ENCODE assay signal across 28 cellular contexts in genomic region chr11:112377946-112378345, GRCh38.
"Had no signal": no experiment of that assay in that cellular context is flagged by ENCODE, and none has a peak within 500 bp of the region (broad histone marks: within the 10 kb centered on the region; RNA-seq: fewer than 3 reads in every experiment).

No MANE protein-coding gene starts in this region.

- DNase-seq: activated CD4-positive, alpha-beta T cell treated with anti-CD3 and anti-CD28 coated beads, Interleukin-2, amount 10 ng/mL, durations not matched to agents 24 days and 14 days; activated CD4-positive, alpha-beta T cell treated with anti-CD3 and anti-CD28 coated beads, Interleukin-2, amount 50 U/mL, for 4 hours; activated CD8-positive, alpha-beta T cell treated with anti-CD3 and anti-CD28 coated beads for 36 hours; activated effector memory CD4-positive, alpha-beta T cell treated with anti-CD3 and anti-CD28 coated beads, Interleukin-2, amount 50 U/mL, for 16 hours; activated naive CD4-positive, alpha-beta T cell; activated naive CD4-positive, alpha-beta T cell treated with anti-CD3 and anti-CD28 coated beads, Interleukin-2, amount 50 U/mL, for 16 hours; activated naive CD8-positive, alpha-beta T cell treated with anti-CD3 and anti-CD28 coated beads for 36 hours; activated T-cell treated with anti-CD3 and anti-CD28 coated beads, Interleukin-2, amount 50 U/mL, for 1 hour; activated T-cell treated with anti-CD3 and anti-CD28 coated beads, Interleukin-2, amount 50 U/mL, for 72 hours; amniotic stem cell; aorta; cerebellar nuclear complex; cortex of kidney; NCI-H1105 treated with DMSO at 0.1 percent for 48 hours; NCI-H1694 treated with DMSO at 0.1 percent for 48 hours; NCI-H2081; NCI-H2171; NCI-H226; NCI-H446 treated with DMSO at 0.1 percent for 48 hours; NCI-H526; NCI-H82; NK-92 treated with Interleukin-12 subunit alpha and Interleukin-12 subunit beta, amount 100 ng/mL, for 24 hours; PC-3; Peyer's patch; RPMI8226; SHP77 treated with DMSO at 0.1 percent for 48 hours; SK-N-SH had no signal

- H3K4me3 ChIP-seq: Peyer's patch, SJSA1 had no signal
